1 cellular context compared by ENCODE assay signal in the genomic region with DNA sequence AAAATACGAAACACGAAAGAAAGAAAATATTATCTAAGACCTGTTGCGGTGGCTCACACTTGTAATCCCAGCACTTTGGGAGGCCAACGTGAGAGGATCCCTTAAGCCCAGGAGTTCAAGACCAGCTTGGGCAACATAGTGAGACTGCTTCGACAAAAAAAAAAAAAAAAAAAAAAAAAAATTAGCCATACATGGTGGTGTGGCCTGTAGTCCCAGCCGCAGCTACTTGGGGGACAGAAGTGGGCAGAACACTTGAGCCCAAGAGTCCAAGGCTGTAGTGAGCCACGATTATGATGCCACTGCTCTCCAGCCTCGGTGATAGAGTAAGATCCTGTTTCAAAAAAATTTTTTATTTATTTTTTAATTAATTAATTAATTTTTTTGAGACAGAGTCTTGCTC.
TF ChIP-seq lines count a peak whose summit lies in the region.

No MANE protein-coding gene starts in this region.

TF ChIP-seq in K562, 482 proteins besides CTCF, POLR2A, EP300 and RAD21:
- TF ChIP-seq SRSF9 (IDR thresholded peaks at IDR 0.05; ENCODE audit: borderline replicate concordance, low read depth, low read length) (no peak), ZNF134 (CRISPR knock-in tag; conservative IDR thresholded peaks at IDR 0.05) (no peak), ZNF766 (CRISPR knock-in tag; conservative IDR thresholded peaks at IDR 0.05) (no peak), ZNF707 (CRISPR knock-in tag; conservative IDR thresholded peaks at IDR 0.05) (no peak), PHF20 (IDR thresholded peaks at IDR 0.05; ENCODE audit: partially characterized antibody) (no peak), TCF7 (IDR thresholded peaks at IDR 0.05; ENCODE audit: borderline replicate concordance) (no peak), L3MBTL2 (IDR thresholded peaks at IDR 0.05) (no peak), DPF2 (IDR thresholded peaks at IDR 0.05) (no peak), ZNF146 (CRISPR knock-in tag; IDR thresholded peaks at IDR 0.05; ENCODE audit: unreplicated experiment) (no peak), HMG20A (CRISPR knock-in tag; conservative IDR thresholded peaks at IDR 0.05) (no peak)
- TF ChIP-seq, protein P1, sequence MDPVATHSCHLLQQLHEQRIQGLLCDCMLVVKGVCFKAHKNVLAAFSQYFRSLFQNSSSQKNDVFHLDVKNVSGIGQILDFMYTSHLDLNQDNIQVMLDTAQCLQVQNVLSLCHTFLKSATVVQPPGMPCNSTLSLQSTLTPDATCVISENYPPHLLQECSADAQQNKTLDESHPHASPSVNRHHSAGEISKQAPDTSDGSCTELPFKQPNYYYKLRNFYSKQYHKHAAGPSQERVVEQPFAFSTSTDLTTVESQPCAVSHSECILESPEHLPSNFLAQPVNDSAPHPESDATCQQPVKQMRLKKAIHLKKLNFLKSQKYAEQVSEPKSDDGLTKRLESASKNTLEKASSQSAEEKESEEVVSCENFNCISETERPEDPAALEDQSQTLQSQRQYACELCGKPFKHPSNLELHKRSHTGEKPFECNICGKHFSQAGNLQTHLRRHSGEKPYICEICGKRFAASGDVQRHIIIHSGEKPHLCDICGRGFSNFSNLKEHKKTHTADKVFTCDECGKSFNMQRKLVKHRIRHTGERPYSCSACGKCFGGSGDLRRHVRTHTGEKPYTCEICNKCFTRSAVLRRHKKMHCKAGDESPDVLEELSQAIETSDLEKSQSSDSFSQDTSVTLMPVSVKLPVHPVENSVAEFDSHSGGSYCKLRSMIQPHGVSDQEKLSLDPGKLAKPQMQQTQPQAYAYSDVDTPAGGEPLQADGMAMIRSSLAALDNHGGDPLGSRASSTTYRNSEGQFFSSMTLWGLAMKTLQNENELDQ (CRISPR knock-in tag; IDR thresholded peaks at IDR 0.05; ENCODE audit: borderline replicate concordance): no peak
- TF ChIP-seq, protein P2, sequence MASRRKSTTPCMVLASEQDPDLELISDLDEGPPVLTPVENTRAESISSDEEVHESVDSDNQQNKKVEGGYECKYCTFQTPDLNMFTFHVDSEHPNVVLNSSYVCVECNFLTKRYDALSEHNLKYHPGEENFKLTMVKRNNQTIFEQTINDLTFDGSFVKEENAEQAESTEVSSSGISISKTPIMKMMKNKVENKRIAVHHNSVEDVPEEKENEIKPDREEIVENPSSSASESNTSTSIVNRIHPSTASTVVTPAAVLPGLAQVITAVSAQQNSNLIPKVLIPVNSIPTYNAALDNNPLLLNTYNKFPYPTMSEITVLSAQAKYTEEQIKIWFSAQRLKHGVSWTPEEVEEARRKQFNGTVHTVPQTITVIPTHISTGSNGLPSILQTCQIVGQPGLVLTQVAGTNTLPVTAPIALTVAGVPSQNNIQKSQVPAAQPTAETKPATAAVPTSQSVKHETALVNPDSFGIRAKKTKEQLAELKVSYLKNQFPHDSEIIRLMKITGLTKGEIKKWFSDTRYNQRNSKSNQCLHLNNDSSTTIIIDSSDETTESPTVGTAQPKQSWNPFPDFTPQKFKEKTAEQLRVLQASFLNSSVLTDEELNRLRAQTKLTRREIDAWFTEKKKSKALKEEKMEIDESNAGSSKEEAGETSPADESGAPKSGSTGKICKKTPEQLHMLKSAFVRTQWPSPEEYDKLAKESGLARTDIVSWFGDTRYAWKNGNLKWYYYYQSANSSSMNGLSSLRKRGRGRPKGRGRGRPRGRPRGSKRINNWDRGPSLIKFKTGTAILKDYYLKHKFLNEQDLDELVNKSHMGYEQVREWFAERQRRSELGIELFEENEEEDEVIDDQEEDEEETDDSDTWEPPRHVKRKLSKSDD (conservative IDR thresholded peaks at IDR 0.05; ENCODE audit: low read length): no peak
- TF ChIP-seq, protein P3, sequence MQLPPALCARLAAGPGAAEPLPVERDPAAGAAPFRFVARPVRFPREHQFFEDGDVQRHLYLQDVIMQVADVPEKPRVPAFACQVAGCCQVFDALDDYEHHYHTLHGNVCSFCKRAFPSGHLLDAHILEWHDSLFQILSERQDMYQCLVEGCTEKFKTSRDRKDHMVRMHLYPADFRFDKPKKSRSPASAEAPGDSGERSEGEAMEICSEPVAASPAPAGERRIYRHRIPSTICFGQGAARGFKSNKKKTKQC (CRISPR knock-in tag; IDR thresholded peaks at IDR 0.05): no peak
